8 cellular contexts compared by ENCODE assay signal in the genomic region with DNA sequence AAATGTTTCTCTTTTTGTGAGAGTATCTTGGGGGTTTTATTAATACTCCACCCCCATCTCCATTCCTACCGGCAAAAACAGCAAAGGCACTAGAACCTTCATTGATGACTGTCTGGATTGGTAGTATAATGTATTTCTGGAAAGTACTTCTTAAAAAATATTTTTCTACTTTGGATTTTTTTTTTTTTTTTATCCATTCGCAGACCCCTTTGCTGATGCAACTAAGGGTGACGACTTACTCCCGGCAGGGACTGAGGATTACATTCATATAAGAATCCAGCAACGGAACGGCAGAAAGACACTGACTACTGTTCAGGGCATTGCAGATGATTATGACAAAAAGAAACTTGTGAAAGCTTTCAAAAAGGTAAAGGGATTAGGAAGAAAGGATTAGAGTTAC. TPM values are rescaled to one million over a fixed set of nuclear protein-coding genes. Genes with fewer than 3 reads are reported as not detected.
DNase-seq lines count a peak whose midpoint lies in the region; ATAC-seq and TF ChIP-seq lines count a peak whose summit lies in the region.

No MANE protein-coding gene starts in this region.

- peak overlapping the region; percentile 95 for H3K4me3 ChIP-seq in kidney epithelial cell (ENCODE audit: low read depth, low read length)

- H3K27me3 Mint-ChIP-seq in activated naive CD4-positive, alpha-beta T cell treated with anti-CD3 and anti-CD28 coated beads, Interleukin-2, amount 50 U/mL, for 24 hours: no peaks in the 10 kb centered on the region

- peaks cover 7% of the 10 kb centered on the region for H3K36me3 Mint-ChIP-seq in activated naive CD4-positive, alpha-beta T cell treated with anti-CD3 and anti-CD28 coated beads, Interleukin-2, amount 50 U/mL, for 24 hours

- no peaks in the 10 kb centered on the region for H3K27me3 ChIP-seq in kidney epithelial cell (ENCODE audit: control insufficient read depth, insufficient read depth, low read length)

- ATAC-seq in GM21381 (IDR thresholded peaks at IDR 0.05; ENCODE audit: unreplicated experiment): no peak

- DNase-seq in activated naive CD4-positive, alpha-beta T cell treated with anti-CD3 and anti-CD28 coated beads, Interleukin-2, amount 50 U/mL, for 16 hours: no peak
- DNase-seq in amniotic epithelial cell (ENCODE audit: low read depth) (peak; percentile 38), kidney epithelial cell (ENCODE audit: low read depth) (no peak), NCI-H226 (no peak)
- no peak for DNase-seq in activated effector memory CD4-positive, alpha-beta T cell treated with anti-CD3 and anti-CD28 coated beads, Interleukin-2, amount 50 U/mL, for 16 hours

- no peak for TF ChIP-seq CTCF in kidney epithelial cell (IDR thresholded peaks at IDR 0.05; ENCODE audit: insufficient read depth, low read length, poor library complexity, severe bottlenecking)

- H3K9me3 Mint-ChIP-seq in activated naive CD4-positive, alpha-beta T cell treated with anti-CD3 and anti-CD28 coated beads, Interleukin-2, amount 50 U/mL, for 24 hours: no peaks in the 10 kb centered on the region

- peak overlapping the region; percentile 86 for H3K27ac ChIP-seq in temporal lobe (ENCODE audit: low read depth, low read length)

- H3K4me3 Mint-ChIP-seq in activated naive CD4-positive, alpha-beta T cell treated with anti-CD3 and anti-CD28 coated beads, Interleukin-2, amount 50 U/mL, for 24 hours: peak overlapping the region; percentile 100

- no peaks in the 10 kb centered on the region for H3K36me3 ChIP-seq in kidney epithelial cell (ENCODE audit: control insufficient read depth, insufficient read depth, low read length)

- peak overlapping the region; percentile 100 for H3K27ac Mint-ChIP-seq in activated naive CD4-positive, alpha-beta T cell treated with anti-CD3 and anti-CD28 coated beads, Interleukin-2, amount 50 U/mL, for 24 hours

- H3K4me1 Mint-ChIP-seq in activated naive CD4-positive, alpha-beta T cell treated with anti-CD3 and anti-CD28 coated beads, Interleukin-2, amount 50 U/mL, for 24 hours: peaks cover 28% of the 10 kb centered on the region

RNA-seq across cellular contexts. Expression of gene EIF1B, which starts 1.2 kb away (rescaled TPM):
- total RNA-seq in kidney epithelial cell (18.9 and 38.1 TPM in 2 replicates), temporal lobe (60.5 TPM)
